In the genomic region with DNA sequence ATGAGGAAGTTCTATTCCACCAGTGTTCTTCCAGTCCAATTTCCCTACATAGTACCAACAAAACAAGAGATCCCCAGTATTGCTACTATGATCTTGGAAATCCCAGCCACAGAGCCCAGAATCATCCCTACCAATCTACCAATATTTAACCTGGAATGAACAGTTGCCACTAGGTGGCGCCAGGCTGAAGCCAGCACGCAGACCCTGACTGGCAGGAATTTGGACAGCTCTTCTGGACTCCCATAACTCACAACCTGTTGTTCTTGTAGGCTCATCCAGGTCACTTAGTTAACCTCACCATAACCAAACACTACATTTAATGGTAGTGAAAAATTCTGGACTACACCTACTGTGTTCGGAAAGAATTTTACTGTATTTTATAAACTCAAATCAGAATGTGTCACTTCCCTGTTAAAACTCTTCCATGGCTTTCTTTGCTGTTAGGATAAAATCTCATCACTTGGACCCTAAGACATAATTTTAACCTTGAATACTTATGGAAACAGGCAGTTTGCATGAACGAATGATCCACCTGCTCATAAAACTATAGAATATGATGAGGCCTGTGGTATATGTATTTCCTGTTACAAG, we compare ENCODE assay signal across 9 cellular contexts. TPM values are rescaled to one million over a fixed set of nuclear protein-coding genes. Genes with fewer than 3 reads are reported as not detected.
DNase-seq lines count a peak whose midpoint lies in the region; ATAC-seq and TF ChIP-seq lines count a peak whose summit lies in the region.
"Had no signal": no experiment of that assay in that cellular context is flagged by ENCODE, and none has a peak within 500 bp of the region (broad histone marks: within the 10 kb centered on the region; RNA-seq: fewer than 3 reads in every experiment).

No MANE protein-coding gene starts in this region.

- H3K9me3 ChIP-seq in endodermal cell (ENCODE audit: control insufficient read depth, low read length) (no peaks in the 10 kb centered on the region), mucosa of descending colon (no peaks in the 10 kb centered on the region)

- H3K4me3 Mint-ChIP-seq in endodermal cell = no peak overlapping the region
- no peak overlapping the region for H3K4me3 Mint-ChIP-seq in stimulated activated naive CD8-positive, alpha-beta T cell treated with anti-CD3 and anti-CD28 coated beads, Interleukin-15, amount 100 ng/mL, for 72 hours

- no peaks in the 10 kb centered on the region for H3K27me3 ChIP-seq in endodermal cell (ENCODE audit: control insufficient read depth, insufficient read depth, low read length, poor library complexity, severe bottlenecking)

- WGBS in endodermal cell (ENCODE audit: insufficient coverage in 1 of 2, insufficient read length in 1 of 2), 2 experiments = 22 to 50% methylated on average over 1 to 3 of the region's 4 CpGs

- ATAC-seq in GM19035 (IDR thresholded peaks at IDR 0.05; ENCODE audit: unreplicated experiment) (peak; percentile 76), HG03196 (IDR thresholded peaks at IDR 0.05; ENCODE audit: unreplicated experiment) (peak; percentile 81), mucosa of descending colon (peak; percentile 75)
- ATAC-seq in stimulated activated naive CD8-positive, alpha-beta T cell treated with anti-CD3 and anti-CD28 coated beads, Interleukin-15, amount 100 ng/mL, for 72 hours = peak; percentile 56

- no peaks in the 10 kb centered on the region for H3K27me3 Mint-ChIP-seq in endodermal cell (ENCODE audit: insufficient read depth)
- H3K27me3 Mint-ChIP-seq in stimulated activated naive CD8-positive, alpha-beta T cell treated with anti-CD3 and anti-CD28 coated beads, Interleukin-15, amount 100 ng/mL, for 72 hours = peaks cover 13% of the 10 kb centered on the region
- H3K27me3 Mint-ChIP-seq: IgD-negative memory B cell had no signal

- TF ChIP-seq CTCF in endodermal cell (conservative IDR thresholded peaks at IDR 0.05) (peak; percentile 93), mucosa of descending colon (IDR thresholded peaks at IDR 0.05) (peak; percentile 63)

- H3K4me3 ChIP-seq in endodermal cell (ENCODE audit: low read length) = no peak overlapping the region
- no peak overlapping the region for H3K4me3 ChIP-seq in mucosa of descending colon

- no peak overlapping the region for H3K27ac Mint-ChIP-seq in endodermal cell
- no peak overlapping the region for H3K27ac Mint-ChIP-seq in stimulated activated naive CD8-positive, alpha-beta T cell treated with anti-CD3 and anti-CD28 coated beads, Interleukin-15, amount 100 ng/mL, for 72 hours
- H3K27ac Mint-ChIP-seq: IgD-negative memory B cell had no signal

- DNase-seq in C1 segment of cervical spinal cord (lab: John Stamatoyannopoulos, UW) (peak in 10 of 14 donors; percentile 8 to 62 (median 30)), NCI-H345 treated with DMSO at 0.1 percent for 48 hours (lab: John Stamatoyannopoulos, UW; ENCODE audit: unreplicated experiment) (peak; percentile 34), endodermal cell (peak; percentile 91), mucosa of descending colon (peak in 2 of 3 donors; percentile 53 to 86)
- DNase-seq in activated CD4-positive, alpha-beta T cell treated with anti-CD3 and anti-CD28 coated beads, Interleukin-2, amount 50 U/mL, for 4 hours = peak; percentile 23 to 26
- peak; percentile 39 to 44 for DNase-seq in stimulated activated naive CD8-positive, alpha-beta T cell treated with anti-CD3 and anti-CD28 coated beads, Interleukin-15, amount 100 ng/mL, for 72 hours

- H3K36me3 ChIP-seq in endodermal cell (ENCODE audit: control insufficient read depth, insufficient read depth, low read length) = no peaks in the 10 kb centered on the region
- no peaks in the 10 kb centered on the region for H3K36me3 ChIP-seq in mucosa of descending colon (ENCODE audit: low read depth)

- H3K9ac ChIP-seq in endodermal cell (ENCODE audit: extremely low read depth, low read length, poor library complexity, severe bottlenecking) = no peak overlapping the region

- H3K27ac ChIP-seq in endodermal cell (ENCODE audit: low read depth, low read length) = no peak overlapping the region

- peaks cover 2% of the 10 kb centered on the region for H3K4me1 Mint-ChIP-seq in endodermal cell
- H3K4me1 Mint-ChIP-seq in stimulated activated naive CD8-positive, alpha-beta T cell treated with anti-CD3 and anti-CD28 coated beads, Interleukin-15, amount 100 ng/mL, for 72 hours = no peaks in the 10 kb centered on the region

- no peaks in the 10 kb centered on the region for H3K36me3 Mint-ChIP-seq in endodermal cell (ENCODE audit: low read depth)
- H3K36me3 Mint-ChIP-seq: IgD-negative memory B cell had no signal

- peaks cover under 1% of the 10 kb centered on the region for H3K9me3 Mint-ChIP-seq in endodermal cell
- peaks cover 0 to 2% of the 10 kb centered on the region in 2 donors for H3K9me3 Mint-ChIP-seq in stimulated activated naive CD8-positive, alpha-beta T cell treated with anti-CD3 and anti-CD28 coated beads, Interleukin-15, amount 100 ng/mL, for 72 hours
- H3K9me3 Mint-ChIP-seq: IgD-negative memory B cell had no signal

- no peaks in the 10 kb centered on the region for H3K4me1 ChIP-seq in endodermal cell (ENCODE audit: control insufficient read depth, insufficient read depth, low read length)
- H3K4me1 ChIP-seq in mucosa of descending colon (ENCODE audit: low read depth) = no peaks in the 10 kb centered on the region

- intact Hi-C loops in mucosa of descending colon (cut with DNase I, micrococcal nuclease) = no loop called here

RNA-seq across cellular contexts. Expression of a gene that starts 59.8 kb away (rescaled TPM):
- total RNA-seq in endodermal cell (not detected), mucosa of descending colon (1 to 10 TPM; 2.1 to 8.6 (median 2.5) TPM)
- not detected for polyA plus RNA-seq in endodermal cell (2013, experiment 1 of 2)
- not detected for polyA plus RNA-seq in endodermal cell (2013, experiment 2 of 2)

Comparison
In these comparisons a context has a peak if more than half of its experiments do, and no peak if none do; other contexts are left out.
1. DNase-seq: peak in every context shown above with its lines; median percentile 91 in endodermal cell; 70 in mucosa of descending colon; 42 in stimulated activated naive CD8-positive, alpha-beta T cell treated with anti-CD3 and anti-CD28 coated beads, Interleukin-15, amount 100 ng/mL, for 72 hours; 34 in NCI-H345 treated with DMSO at 0.1 percent for 48 hours; 30 in C1 segment of cervical spinal cord; 24 in activated CD4-positive, alpha-beta T cell treated with anti-CD3 and anti-CD28 coated beads, Interleukin-2, amount 50 U/mL, for 4 hours.